ENCODE assay signal across 33 cellular contexts in the genomic region with DNA sequence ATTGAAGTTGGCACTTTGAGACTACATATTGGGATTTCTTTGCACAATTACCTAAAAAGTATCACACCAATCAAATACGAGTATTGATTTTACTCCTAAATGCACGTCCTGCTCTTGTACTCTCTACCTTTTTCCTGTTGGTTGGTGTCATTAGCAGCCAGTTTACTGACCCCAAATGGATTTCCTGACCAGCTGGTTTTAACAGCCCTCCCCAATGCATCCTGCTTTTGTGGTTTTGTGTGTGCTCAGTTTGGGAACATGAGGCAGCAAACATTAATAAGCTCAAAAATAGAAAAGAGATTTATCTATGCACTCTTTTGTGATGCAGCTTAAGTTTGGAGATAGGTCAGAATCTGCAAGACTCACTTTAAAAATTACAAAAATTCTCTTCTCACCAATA.
"Had no signal": no experiment of that assay in that cellular context is flagged by ENCODE, and none has a peak within 500 bp of the region (broad histone marks: within the 10 kb centered on the region; RNA-seq: fewer than 3 reads in every experiment).

No MANE protein-coding gene starts in this region.

- H3K4me2 ChIP-seq: PC-9 had no signal

- H3K27me3 ChIP-seq: ascending aorta, cardiac muscle cell, MG63 had no signal

- H3K4me3 Mint-ChIP-seq: activated CD4-positive, alpha-beta T cell treated with anti-CD3 and anti-CD28 coated beads for 36 hours; activated CD4-positive, alpha-beta T cell treated with anti-CD3 and anti-CD28 coated beads, Interleukin-2, amount 10 ng/mL, durations not matched to agents 7 days and 5 days; activated CD8-positive, alpha-beta T cell treated with anti-CD3 and anti-CD28 coated beads, Interleukin-2, amount 10 ng/mL, durations not matched to agents 7 days and 5 days; activated naive CD4-positive, alpha-beta T cell treated with anti-CD3 and anti-CD28 coated beads, Interleukin-2, amount 50 U/mL, for 24 hours; activated naive CD8-positive, alpha-beta T cell treated with anti-CD3 and anti-CD28 coated beads, Interleukin-2, amount 10 ng/mL, durations not matched to agents 7 days and 5 days; activated T-cell treated with anti-CD3 and anti-CD28 coated beads, Interleukin-2, amount 50 U/mL, for 24 hours; central memory CD8-positive, alpha-beta T cell; T-helper 1 cell treated with Interleukin-12 subunit alpha and Interleukin-12 subunit beta and Interleukin-4 antibody, amounts not matched to agents 30 μg/mL and 1 μg/mL, for 36 hours; T-helper 2 cell treated with Interferon-gamma antibody and Interleukin-4, amounts not matched to agents 5 μg/mL and 100 μg/mL, for 36 hours; WTC11 had no signal

- DNase-seq: activated CD4-positive, alpha-beta T cell treated with anti-CD3 and anti-CD28 coated beads for 36 hours; activated CD4-positive, alpha-beta T cell treated with anti-CD3 and anti-CD28 coated beads, Interleukin-2, amount 10 ng/mL, durations not matched to agents 7 days and 5 days; activated CD4-positive, alpha-beta T cell treated with anti-CD3 and anti-CD28 coated beads, Interleukin-2, amount 50 U/mL, for 48 hours; activated CD8-positive, alpha-beta T cell treated with anti-CD3 and anti-CD28 coated beads, Interleukin-2, amount 10 ng/mL, durations not matched to agents 7 days and 5 days; activated gamma-delta T cell; activated naive CD4-positive, alpha-beta T cell treated with Interleukin-2 at 50 U/mL for 16 hours; activated naive CD8-positive, alpha-beta T cell treated with anti-CD3 and anti-CD28 coated beads, Interleukin-2, amount 10 ng/mL, durations not matched to agents 7 days and 5 days; activated T-cell treated with anti-CD3 and anti-CD28 coated beads, Interleukin-2, amount 50 U/mL, for 24 hours; amygdala; MG63; NCI-H1048; NCI-H1105 treated with DMSO at 0.1 percent for 48 hours; NCI-H1436; NCI-H187; NCI-H2029 treated with DMSO at 0.1 percent for 48 hours; NCI-H2107; NCI-H2171; NCI-H510A; NCI-H526; NCI-H748 treated with DMSO at 0.1 percent for 48 hours; PC-9; SIG-M5 had no signal

- H3K9me3 Mint-ChIP-seq: activated CD4-positive, alpha-beta T cell treated with anti-CD3 and anti-CD28 coated beads, Interleukin-2, amount 10 ng/mL, durations not matched to agents 7 days and 5 days; activated naive CD4-positive, alpha-beta T cell treated with anti-CD3 and anti-CD28 coated beads, Interleukin-2, amount 50 U/mL, for 24 hours; activated naive CD8-positive, alpha-beta T cell treated with anti-CD3 and anti-CD28 coated beads, Interleukin-2, amount 10 ng/mL, durations not matched to agents 7 days and 5 days; activated T-cell treated with anti-CD3 and anti-CD28 coated beads, Interleukin-2, amount 50 U/mL, for 24 hours; T-helper 2 cell treated with Interferon-gamma antibody and Interleukin-4, amounts not matched to agents 5 μg/mL and 100 μg/mL, for 36 hours; WTC11 had no signal

- ATAC-seq: activated CD4-positive, alpha-beta T cell treated with anti-CD3 and anti-CD28 coated beads for 36 hours; activated CD4-positive, CD25-positive, alpha-beta regulatory T cell treated with anti-CD3 and anti-CD28 coated beads, Interleukin-2, amount 50 U/mL, for 24 hours; activated CD8-positive, alpha-beta T cell treated with anti-CD3 and anti-CD28 coated beads, Interleukin-2, amount 10 ng/mL, durations not matched to agents 7 days and 5 days; Right ventricle myocardium inferior; WTC11 had no signal

- H3K27me3 Mint-ChIP-seq: activated CD4-positive, alpha-beta T cell treated with anti-CD3 and anti-CD28 coated beads for 36 hours; activated CD4-positive, alpha-beta T cell treated with anti-CD3 and anti-CD28 coated beads, Interleukin-2, amount 10 ng/mL, durations not matched to agents 7 days and 5 days; activated naive CD4-positive, alpha-beta T cell treated with anti-CD3 and anti-CD28 coated beads, Interleukin-2, amount 50 U/mL, for 24 hours; activated naive CD8-positive, alpha-beta T cell treated with anti-CD3 and anti-CD28 coated beads, Interleukin-2, amount 10 ng/mL, durations not matched to agents 7 days and 5 days; activated T-cell treated with anti-CD3 and anti-CD28 coated beads, Interleukin-2, amount 50 U/mL, for 24 hours; central memory CD8-positive, alpha-beta T cell had no signal

- H2AFZ ChIP-seq: PC-9 had no signal

- H3K27ac ChIP-seq: ascending aorta, cardiac muscle cell, PC-9, RWPE1 had no signal

- H3K27ac Mint-ChIP-seq: activated CD4-positive, alpha-beta T cell treated with anti-CD3 and anti-CD28 coated beads for 36 hours; activated CD4-positive, alpha-beta T cell treated with anti-CD3 and anti-CD28 coated beads, Interleukin-2, amount 10 ng/mL, durations not matched to agents 7 days and 5 days; activated CD8-positive, alpha-beta T cell treated with anti-CD3 and anti-CD28 coated beads, Interleukin-2, amount 10 ng/mL, durations not matched to agents 7 days and 5 days; activated naive CD4-positive, alpha-beta T cell treated with anti-CD3 and anti-CD28 coated beads, Interleukin-2, amount 50 U/mL, for 24 hours; activated naive CD8-positive, alpha-beta T cell treated with anti-CD3 and anti-CD28 coated beads, Interleukin-2, amount 10 ng/mL, durations not matched to agents 7 days and 5 days; activated T-cell treated with anti-CD3 and anti-CD28 coated beads, Interleukin-2, amount 50 U/mL, for 24 hours; activated T-helper 2 cell treated with anti-CD3 and anti-CD28 coated beads, Interferon-gamma antibody, Interleukin-2, Interleukin-4, amounts not matched to agents 10 μg/mL and 5 μg/mL and 100 μg/mL, durations not matched to agents 14 hours and 24 hours and 36 hours; T-helper 1 cell treated with Interleukin-12 subunit alpha and Interleukin-12 subunit beta and Interleukin-4 antibody, amounts not matched to agents 30 μg/mL and 1 μg/mL, for 36 hours; T-helper 2 cell treated with Interferon-gamma antibody and Interleukin-4, amounts not matched to agents 5 μg/mL and 100 μg/mL, for 36 hours; WTC11 had no signal

- H3K36me3 ChIP-seq: ascending aorta, cardiac muscle cell, MG63 had no signal

- H3K9me3 ChIP-seq: ascending aorta, MG63 had no signal

- H3K4me3 ChIP-seq: ascending aorta, cardiac muscle cell, MG63, PC-9 had no signal

- H3K4me1 ChIP-seq: ascending aorta had no signal

- H3K4me1 Mint-ChIP-seq: activated CD4-positive, alpha-beta T cell treated with anti-CD3 and anti-CD28 coated beads for 36 hours; activated CD4-positive, alpha-beta T cell treated with anti-CD3 and anti-CD28 coated beads, Interleukin-2, amount 10 ng/mL, durations not matched to agents 7 days and 5 days; activated naive CD4-positive, alpha-beta T cell treated with anti-CD3 and anti-CD28 coated beads, Interleukin-2, amount 50 U/mL, for 24 hours; activated naive CD8-positive, alpha-beta T cell treated with anti-CD3 and anti-CD28 coated beads, Interleukin-2, amount 10 ng/mL, durations not matched to agents 7 days and 5 days; central memory CD8-positive, alpha-beta T cell had no signal

- H3K36me3 Mint-ChIP-seq: activated naive CD4-positive, alpha-beta T cell treated with anti-CD3 and anti-CD28 coated beads, Interleukin-2, amount 50 U/mL, for 24 hours; activated naive CD8-positive, alpha-beta T cell treated with anti-CD3 and anti-CD28 coated beads, Interleukin-2, amount 10 ng/mL, durations not matched to agents 7 days and 5 days; WTC11 had no signal
